In the genomic region with DNA sequence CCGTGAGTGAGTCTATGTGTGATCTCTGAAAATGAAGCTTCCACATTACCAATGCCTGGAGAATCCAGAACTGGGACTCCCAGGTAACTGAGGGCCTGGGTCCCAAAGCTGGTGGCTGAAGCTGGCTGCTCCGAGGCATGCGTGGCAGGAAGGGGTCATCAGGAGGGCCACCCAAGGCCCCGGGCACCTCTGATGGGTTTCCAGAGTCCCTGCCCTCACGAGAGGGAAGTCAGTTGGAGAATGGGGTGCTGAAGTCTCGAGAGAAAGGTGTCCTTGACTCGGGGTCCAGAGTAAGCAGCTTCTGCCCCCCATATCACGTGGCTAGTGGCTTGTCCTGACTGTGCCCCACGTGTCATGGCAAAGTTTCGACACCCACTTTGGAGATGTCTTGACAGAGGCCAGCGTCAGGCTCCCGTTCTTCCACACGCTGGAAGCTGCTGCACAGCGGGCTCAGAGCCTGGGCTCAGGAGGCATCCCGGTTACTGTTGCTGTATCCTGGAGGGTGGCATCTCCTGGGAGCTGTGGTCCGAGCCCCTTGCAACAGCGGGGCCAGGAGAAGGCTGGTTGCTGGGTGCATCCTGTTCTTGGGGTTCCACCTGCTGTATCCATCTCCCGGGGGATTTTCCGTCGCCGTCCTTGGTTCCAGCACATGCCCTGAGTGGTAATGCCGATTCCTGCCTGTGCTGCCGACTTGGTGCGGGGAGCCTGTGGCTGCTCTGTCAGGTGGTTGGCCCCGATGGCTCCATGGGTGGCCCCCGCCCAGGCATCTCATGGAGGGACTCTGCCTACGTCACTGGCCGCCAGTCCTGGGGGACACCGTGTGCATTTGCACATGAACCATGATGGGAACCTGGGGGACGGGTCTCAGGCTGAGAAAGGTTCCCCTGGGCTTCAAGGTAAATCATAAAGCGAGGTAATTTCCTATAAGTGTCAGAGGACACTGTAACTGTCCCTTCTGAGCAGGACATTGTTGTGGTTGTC, we compare ENCODE assay signal across 30 cellular contexts.
"Had no signal": no experiment of that assay in that cellular context is flagged by ENCODE, and none has a peak within 500 bp of the region (broad histone marks: within the 10 kb centered on the region; RNA-seq: fewer than 3 reads in every experiment).

No MANE protein-coding gene starts in this region.

- H3K4me3 ChIP-seq: esophagus muscularis mucosa, heart right ventricle, left lung, SK-N-MC, suprapubic skin, tibial artery had no signal

- H3K27me3 Mint-ChIP-seq: activated CD4-positive, alpha-beta memory T cell treated with anti-CD3 and anti-CD28 coated beads for 36 hours; naive thymus-derived CD4-positive, alpha-beta T cell had no signal

- H3K27me3 ChIP-seq: foreskin keratinocyte had no signal

- FAIRE-seq: bronchial epithelial cell, colon, small intestine had no signal

- H3K9me3 ChIP-seq: esophagus muscularis mucosa, heart right ventricle, left lung, suprapubic skin, tibial artery had no signal

- H3K9me3 Mint-ChIP-seq: activated CD4-positive, alpha-beta memory T cell treated with anti-CD3 and anti-CD28 coated beads for 36 hours; activated naive CD8-positive, alpha-beta T cell treated with anti-CD3 and anti-CD28 coated beads, Interleukin-2, amount 50 U/mL, for 24 hours; activated T-helper 1 cell treated with anti-CD3 and anti-CD28 coated beads, Interleukin-12 subunit alpha, Interleukin-12 subunit beta, Interleukin-2, Interleukin-4 antibody, amounts not matched to agents 30 ng/mL and 10 ng/mL and 1 ng/mL, durations not matched to agents 14 hours and 24 hours and 36 hours; central memory CD8-positive, alpha-beta T cell; mesothelial cell of epicardium; naive thymus-derived CD4-positive, alpha-beta T cell had no signal

- H3K27ac Mint-ChIP-seq: activated CD4-positive, alpha-beta memory T cell treated with anti-CD3 and anti-CD28 coated beads for 36 hours; activated naive CD8-positive, alpha-beta T cell treated with anti-CD3 and anti-CD28 coated beads, Interleukin-2, amount 50 U/mL, for 24 hours; activated T-helper 1 cell treated with anti-CD3 and anti-CD28 coated beads, Interleukin-12 subunit alpha, Interleukin-12 subunit beta, Interleukin-2, Interleukin-4 antibody, amounts not matched to agents 30 ng/mL and 10 ng/mL and 1 ng/mL, durations not matched to agents 14 hours and 24 hours and 36 hours; mesothelial cell of epicardium had no signal

- DNase-seq: activated CD4-positive, alpha-beta memory T cell treated with anti-CD3 and anti-CD28 coated beads for 36 hours; activated CD4-positive, alpha-beta T cell treated with anti-CD3 and anti-CD28 coated beads for 48 hours; activated CD8-positive, alpha-beta memory T cell treated with anti-CD3 and anti-CD28 coated beads, Interleukin-2, amount 50 U/mL, for 4 hours; activated gamma-delta T cell treated with Interleukin-2 at 50 U/mL for 16 hours; activated naive CD8-positive, alpha-beta T cell treated with anti-CD3 and anti-CD28 coated beads, Interleukin-2, amount 50 U/mL, for 24 hours; activated T-cell treated with anti-CD3 and anti-CD28 coated beads, Interleukin-2, amount 50 U/mL, for 1 hour; amygdala; dermis blood vessel endothelial cell; effector CD4-positive, alpha-beta T cell; foreskin keratinocyte; heart right ventricle; kidney glomerular epithelial cell; naive thymus-derived CD4-positive, alpha-beta T cell; occipital lobe; small intestine; stimulated activated CD4-positive, alpha-beta T cell treated with anti-CD3 and anti-CD28 coated beads, Interleukin-1b, Interleukin-23, amount 100 ng/mL, for 48 hours; stimulated activated naive CD4-positive, alpha-beta T cell; WERI-Rb-1 had no signal

- H3K36me3 ChIP-seq: esophagus muscularis mucosa, heart right ventricle, left lung, suprapubic skin, tibial artery, WERI-Rb-1 had no signal

- H3K27ac ChIP-seq: esophagus muscularis mucosa, foreskin keratinocyte, heart right ventricle, left lung, SK-N-MC, suprapubic skin, tibial artery, WERI-Rb-1 had no signal

- H3K36me3 Mint-ChIP-seq: activated CD4-positive, alpha-beta memory T cell treated with anti-CD3 and anti-CD28 coated beads for 36 hours; mesothelial cell of epicardium; naive thymus-derived CD4-positive, alpha-beta T cell had no signal

- H3K4me1 ChIP-seq: esophagus muscularis mucosa, foreskin keratinocyte, heart right ventricle, left lung, suprapubic skin, tibial artery had no signal

- H3K4me3 Mint-ChIP-seq: activated CD4-positive, alpha-beta memory T cell treated with anti-CD3 and anti-CD28 coated beads for 36 hours; activated naive CD8-positive, alpha-beta T cell treated with anti-CD3 and anti-CD28 coated beads, Interleukin-2, amount 50 U/mL, for 24 hours; activated T-helper 1 cell treated with anti-CD3 and anti-CD28 coated beads, Interleukin-12 subunit alpha, Interleukin-12 subunit beta, Interleukin-2, Interleukin-4 antibody, amounts not matched to agents 30 ng/mL and 10 ng/mL and 1 ng/mL, durations not matched to agents 14 hours and 24 hours and 36 hours; central memory CD8-positive, alpha-beta T cell; mesothelial cell of epicardium; naive thymus-derived CD4-positive, alpha-beta T cell had no signal

- ATAC-seq: activated CD4-positive, CD25-positive, alpha-beta regulatory T cell treated with anti-CD3 and anti-CD28 coated beads, Interleukin-2, amount 50 U/mL, for 24 hours; activated naive CD8-positive, alpha-beta T cell treated with anti-CD3 and anti-CD28 coated beads, Interleukin-2, amount 50 U/mL, for 24 hours; foreskin keratinocyte; heart right ventricle; left lung; sciatic nerve had no signal

- H3K4me1 Mint-ChIP-seq: naive thymus-derived CD4-positive, alpha-beta T cell had no signal
